ENCODE assay signal across 23 cellular contexts in the genomic region with DNA sequence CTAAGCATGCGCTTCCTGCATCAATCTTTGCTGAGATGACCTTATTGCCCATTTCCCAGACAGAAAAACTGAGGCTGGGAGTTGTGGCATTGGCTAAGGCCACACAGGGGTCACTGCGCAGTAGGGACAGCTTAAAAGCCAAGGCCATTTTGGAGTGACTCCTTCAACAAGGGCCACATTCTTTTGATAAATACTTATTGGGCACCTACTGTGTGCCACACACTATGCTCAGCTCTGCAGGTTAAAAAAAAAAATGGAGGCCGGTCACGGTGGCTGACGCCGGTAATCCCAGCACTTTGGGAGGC.
"Had no signal": no experiment of that assay in that cellular context is flagged by ENCODE, and none has a peak within 500 bp of the region (broad histone marks: within the 10 kb centered on the region; RNA-seq: fewer than 3 reads in every experiment).

No MANE protein-coding gene starts in this region.

- H3K27me3 ChIP-seq: heart left ventricle, left lung, right atrium auricular region, stomach, testis, thyroid gland, transverse colon, upper lobe of left lung had no signal

- DNase-seq: hypothalamus; left colon; mesenchymal stem cell; nucleus accumbens; stimulated activated CD4-positive, alpha-beta T cell treated with anti-CD3 and anti-CD28 coated beads, Interleukin-12 subunit alpha, Interleukin-12 subunit beta, amount 100 ng/mL, for 4 hours; stimulated activated CD4-positive, alpha-beta T cell treated with anti-CD3 and anti-CD28 coated beads, Interleukin-15, amount 100 ng/mL, for 24 hours; stimulated activated CD4-positive, alpha-beta T cell treated with anti-CD3 and anti-CD28 coated beads, Interleukin-2, amount 100 ng/mL, for 24 hours; stimulated activated CD4-positive, alpha-beta T cell treated with anti-CD3 and anti-CD28 coated beads, Interleukin-4, amount 100 ng/mL, for 1 hour; stimulated activated naive B cell treated with anti-CD40 and anti-IgM and Interleukin-4, amounts not matched to agents 10 μg/mL and 1 μg/mL and 100 μg/mL, for 72 hours; stimulated activated naive CD8-positive, alpha-beta T cell treated with anti-CD3 and anti-CD28 coated beads, Interleukin-15, Interleukin-2, amounts not matched to agents 100 U/mL and 50 U/mL, for 24 hours; stomach; thyroid gland; transverse colon; upper lobe of left lung had no signal

- ATAC-seq: heart left ventricle; left colon; left lung; lower lobe of right lung; naive thymus-derived CD8-positive, alpha-beta T cell; sciatic nerve; stimulated activated naive B cell treated with anti-CD40 and anti-IgM and Interleukin-4, amounts not matched to agents 10 μg/mL and 1 μg/mL and 100 μg/mL, for 72 hours; stimulated activated naive CD8-positive, alpha-beta T cell treated with anti-CD3 and anti-CD28 coated beads, Interleukin-15, Interleukin-2, amounts not matched to agents 100 U/mL and 50 U/mL, for 24 hours had no signal

- H3K4me3 ChIP-seq: heart left ventricle, left lung, lower lobe of right lung, right atrium auricular region, skin epidermis, stomach, testis, thyroid gland, transverse colon, upper lobe of left lung had no signal

- H3K9me3 ChIP-seq: heart left ventricle, left lung, lower lobe of right lung, right atrium auricular region, stomach, testis, thyroid gland, transverse colon, upper lobe of left lung had no signal

- H3K36me3 ChIP-seq: heart left ventricle, left lung, lower lobe of right lung, right atrium auricular region, stomach, thyroid gland, transverse colon, upper lobe of left lung had no signal

- H2AFZ ChIP-seq: parathyroid adenoma had no signal

- H3K27ac ChIP-seq: heart left ventricle, lower lobe of right lung, parathyroid adenoma, right atrium auricular region, stomach, testis, thyroid gland, transverse colon, upper lobe of left lung had no signal

- H3K4me1 ChIP-seq: parathyroid adenoma had no signal

- H3K9ac ChIP-seq: parathyroid adenoma had no signal

- H3K79me2 ChIP-seq: parathyroid adenoma had no signal
